ENCODE assay signal across 7 cellular contexts in the genomic region with DNA sequence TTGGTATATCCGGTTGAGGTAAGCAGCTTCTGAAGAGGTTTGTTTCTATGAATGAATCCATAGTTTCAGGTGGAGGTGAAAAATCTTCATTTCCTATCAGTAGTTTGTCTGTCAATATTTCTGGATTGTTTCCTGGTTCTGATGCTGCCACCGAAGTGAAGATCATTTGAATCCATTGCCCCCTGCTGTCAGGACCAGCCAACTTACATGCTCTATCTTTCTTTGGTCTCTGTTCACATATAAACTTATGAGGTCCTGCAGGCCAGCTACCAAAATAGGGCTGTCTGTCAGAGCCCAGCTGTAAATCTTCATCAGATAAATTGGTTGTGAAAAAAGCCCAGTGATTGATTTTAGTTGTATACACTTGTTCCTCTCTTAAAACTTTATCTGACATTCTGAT. TPM values are rescaled to one million over a fixed set of nuclear protein-coding genes. Genes with fewer than 3 reads are reported as not detected.
DNase-seq lines count a peak whose midpoint lies in the region; ATAC-seq and TF ChIP-seq lines count a peak whose summit lies in the region.

No MANE protein-coding gene starts in this region.

- no peak overlapping the region for H3K27ac Mint-ChIP-seq in activated CD4-positive, alpha-beta memory T cell treated with anti-CD3 and anti-CD28 coated beads, Interleukin-2, amount 10 ng/mL, durations not matched to agents 7 days and 5 days

- no peaks in the 10 kb centered on the region for H3K36me3 Mint-ChIP-seq in activated CD4-positive, alpha-beta memory T cell treated with anti-CD3 and anti-CD28 coated beads, Interleukin-2, amount 10 ng/mL, durations not matched to agents 7 days and 5 days (ENCODE audit: low read depth)

- no peaks in the 10 kb centered on the region for H3K79me2 ChIP-seq in KMS-11 (ENCODE audit: insufficient read depth, low read depth)

- H3K27me3 ChIP-seq in KMS-11 (ENCODE audit: insufficient read depth, low read depth) = no peaks in the 10 kb centered on the region

- CTCF ChIA-PET in activated CD4-positive, alpha-beta memory T cell treated with anti-CD3 and anti-CD28 coated beads, Interleukin-2, amount 10 ng/mL, durations not matched to agents 7 days and 5 days (lab: Charles Lee) = interaction anchor here (1.2 to 1.5 kb wide), 2 partner anchors 15 to 196 kb away, joined by 3 to 4 read pairs; partner anchors contain the start of gene N4BP2L1

- no peak overlapping the region for H3K4me3 ChIP-seq in KMS-11 (IDR thresholded peaks at IDR 0.05; ENCODE audit: insufficient read depth, low read depth, low read length)

- H3K4me1 ChIP-seq in KMS-11 (ENCODE audit: low read depth, poor library complexity, severe bottlenecking) = no peaks in the 10 kb centered on the region

- DNase-seq in ELR (ENCODE audit: low read depth) (peak; percentile 46), left colon (peak in 1 of 2 donors; percentile 60), NCI-H1417 treated with DMSO at 0.1 percent for 48 hours (lab: John Stamatoyannopoulos, UW) (no peak)
- peak; percentile 46 for DNase-seq in activated CD4-positive, alpha-beta memory T cell treated with anti-CD3 and anti-CD28 coated beads, Interleukin-2, amount 10 ng/mL, durations not matched to agents 7 days and 5 days

- TF ChIP-seq CTCF in KMS-11 (conservative IDR thresholded peaks at IDR 0.05; ENCODE audit: low read depth, low read length) = 0 out of 2 replicates have a peak, but pooled peaks have one; percentile 37

- intact Hi-C loops in left colon (cut with DNase I, micrococcal nuclease) = no loop called here

- no peak overlapping the region for H3K9ac ChIP-seq in KMS-11

- peaks cover 12% of the 10 kb centered on the region for H3K4me1 Mint-ChIP-seq in activated CD4-positive, alpha-beta memory T cell treated with anti-CD3 and anti-CD28 coated beads, Interleukin-2, amount 10 ng/mL, durations not matched to agents 7 days and 5 days

- no peaks in the 10 kb centered on the region for H4K20me1 ChIP-seq in KMS-11 (ENCODE audit: insufficient read depth)

- no peaks in the 10 kb centered on the region for H3K9me3 Mint-ChIP-seq in activated CD4-positive, alpha-beta memory T cell treated with anti-CD3 and anti-CD28 coated beads, Interleukin-2, amount 10 ng/mL, durations not matched to agents 7 days and 5 days

- POLR2A ChIA-PET in activated CD4-positive, alpha-beta memory T cell treated with anti-CD3 and anti-CD28 coated beads, Interleukin-2, amount 10 ng/mL, durations not matched to agents 7 days and 5 days (lab: Charles Lee) = interaction anchor here (0.8 to 1.0 kb wide), 2 partner anchors 13 to 16 kb away, joined by 3 to 4 read pairs; partner anchors contain the start of gene N4BP2L1

- H3K4me3 Mint-ChIP-seq in activated CD4-positive, alpha-beta memory T cell treated with anti-CD3 and anti-CD28 coated beads, Interleukin-2, amount 10 ng/mL, durations not matched to agents 7 days and 5 days = no peak overlapping the region

- no peak overlapping the region for H3K4me2 ChIP-seq in KMS-11

- ATAC-seq in GM19452 (IDR thresholded peaks at IDR 0.05; ENCODE audit: unreplicated experiment) = peak; percentile 42
- peak; percentile 83 for ATAC-seq in left colon
- ATAC-seq in GM21619 (IDR thresholded peaks at IDR 0.05; ENCODE audit: unreplicated experiment) = no peak

- H3K27me3 Mint-ChIP-seq in activated CD4-positive, alpha-beta memory T cell treated with anti-CD3 and anti-CD28 coated beads, Interleukin-2, amount 10 ng/mL, durations not matched to agents 7 days and 5 days = no peaks in the 10 kb centered on the region

- no peak overlapping the region for H3K27ac ChIP-seq in KMS-11

- no peaks in the 10 kb centered on the region for H3K36me3 ChIP-seq in KMS-11 (ENCODE audit: insufficient read depth)

- H2AFZ ChIP-seq in KMS-11 (ENCODE audit: low read depth) = no peak overlapping the region

RNA-seq across cellular contexts. Expression of gene N4BP2L1, which starts 15.2 kb away (rescaled TPM):
- 10 to 100 TPM; 29.9 to 33.8 TPM for total RNA-seq in activated CD4-positive, alpha-beta memory T cell treated with anti-CD3 and anti-CD28 coated beads, Interleukin-2, amount 10 ng/mL, durations not matched to agents 7 days and 5 days
- total RNA-seq in left colon = 10 to 100 TPM in 1 of 2 donors, 1 to 10 TPM in 1; 6.6 to 10.5 TPM
